In the genomic region with DNA sequence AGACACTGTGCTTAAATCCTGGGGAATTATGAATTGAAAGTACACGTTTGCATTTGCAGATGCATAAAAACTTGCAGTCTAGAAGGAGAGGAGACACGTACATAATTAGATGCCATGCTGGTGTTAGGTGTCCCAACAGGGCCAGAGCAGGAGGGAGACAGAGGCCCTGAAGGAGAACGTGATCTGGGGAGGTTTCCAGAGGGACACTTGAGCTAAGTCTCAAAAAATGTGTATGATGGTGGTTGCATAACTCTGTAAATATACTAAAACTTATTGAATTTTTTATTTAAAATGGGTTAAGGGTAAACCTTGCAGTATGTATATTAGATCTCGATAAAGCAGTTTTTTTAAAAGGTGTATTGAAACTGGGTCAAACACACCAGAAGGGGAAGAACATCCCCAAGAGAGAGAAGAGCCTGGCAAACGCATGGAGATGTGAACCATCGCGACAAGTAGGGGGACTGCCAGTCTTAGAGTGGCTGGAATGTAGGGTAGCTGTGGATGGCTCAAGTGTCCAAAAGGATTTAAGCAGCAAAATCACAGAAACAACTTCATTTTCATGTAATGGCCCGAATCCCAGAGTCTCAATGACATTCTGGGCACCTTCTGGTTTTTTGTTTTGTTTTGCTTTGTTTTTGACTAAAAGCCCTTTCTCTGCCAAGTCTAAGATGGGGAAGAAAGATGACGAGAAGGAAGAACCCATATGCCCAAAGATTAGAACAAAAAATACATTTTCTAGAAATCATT, we compare ENCODE assay signal across 12 cellular contexts. TPM values are rescaled to one million over a fixed set of nuclear protein-coding genes. Genes with fewer than 3 reads are reported as not detected.
DNase-seq lines count a peak whose midpoint lies in the region; ATAC-seq and TF ChIP-seq lines count a peak whose summit lies in the region.
"Had no signal": no experiment of that assay in that cellular context is flagged by ENCODE, and none has a peak within 500 bp of the region (broad histone marks: within the 10 kb centered on the region; RNA-seq: fewer than 3 reads in every experiment).

No MANE protein-coding gene starts in this region.

- no peak for DNase-seq in HCT116 (ENCODE audit: low read depth, low spot score)
- no peak for DNase-seq in mammary epithelial cell
- no peak for DNase-seq in lower lobe of right lung
- no peak for DNase-seq in thoracic aorta (ENCODE audit: low spot score)
- DNase-seq in activated CD4-positive, CD25-positive, alpha-beta regulatory T cell treated with anti-CD3 and anti-CD28 coated beads, Interleukin-2, amount 50 U/mL, for 72 hours, result no peak
- no peak for DNase-seq in SKM-1 (lab: John Stamatoyannopoulos, UW; ENCODE audit: unreplicated experiment)
- DNase-seq: activated T-cell treated with anti-CD3 and anti-CD28 coated beads for 4 hours, left colon, posterior cingulate gyrus had no signal

- H3K9me3 ChIP-seq in HCT116 (ENCODE audit: control insufficient read depth in 1 of 2, insufficient read depth in 1 of 2, low read depth in 1 of 2, low read length in 2 of 2), result no peaks in the 10 kb centered on the region
- H3K9me3 ChIP-seq in mammary epithelial cell (replicated peaks; ENCODE audit: insufficient read depth, low read length), result no peaks in the 10 kb centered on the region
- H3K9me3 ChIP-seq in lower lobe of right lung, result no peaks in the 10 kb centered on the region
- no peaks in the 10 kb centered on the region for H3K9me3 ChIP-seq in thoracic aorta
- H3K9me3 ChIP-seq: HAP-1 had no signal

- WGBS in mammary epithelial cell (ENCODE audit: low coverage, missing lambda C conversion rate), result 86% methylated on average over 9 of the region's 9 CpGs

- no peaks in the 10 kb centered on the region for H3K9me2 ChIP-seq in HCT116 (ENCODE audit: insufficient read depth)

- in situ Hi-C loops in mammary epithelial cell (cut with MboI; ENCODE audit: low sequenced_read_pairs in 2 of 2), result no loop called here

- intact Hi-C loops in HCT116 (cut with micrococcal nuclease), result no loop called here
- intact Hi-C loops in mammary epithelial cell (cut with micrococcal nuclease), result no loop called here
- intact Hi-C loops in lower lobe of right lung (cut with DNase I), result no loop called here

- H3K4me2 ChIP-seq in HCT116 (ENCODE audit: low read length) (peak overlapping the region; percentile 78), mammary epithelial cell (ENCODE audit: insufficient read depth, low read depth, low read length) (peak overlapping the region; percentile 78)

- CTCF ChIA-PET in HCT116 (lab: Charles Lee) (no interaction called here), mammary epithelial cell (lab: Charles Lee; ENCODE audit: low non-redundant PET) (no interaction called here)

- BruUV-seq in HCT116 (replicated peaks; lab: Mats Ljungman, UMichigan) (no TSS peak), mammary epithelial cell (replicated peaks; lab: Mats Ljungman, UMichigan) (no TSS peak)

- dilution Hi-C loops in mammary epithelial cell (cut with HindIII; ENCODE audit: low sequenced_read_pairs), result no loop called here

- no peak for TF ChIP-seq CTCF in HCT116 (IDR thresholded peaks at IDR 0.05 in 2 of 3, conservative IDR thresholded peaks at IDR 0.05 in 1 of 3; ENCODE audit: borderline replicate concordance in 1 of 3, insufficient read depth in 1 of 3, low read depth in 2 of 3, low read length in 2 of 3)
- TF ChIP-seq CTCF in mammary epithelial cell (conservative IDR thresholded peaks at IDR 0.05 in 1 of 2, IDR thresholded peaks at IDR 0.05 in 1 of 2; ENCODE audit: extremely low read depth in 1 of 2, insufficient read depth in 1 of 2, low read depth in 1 of 2, low read length in 2 of 2), result no peak
- no peak for TF ChIP-seq CTCF in lower lobe of right lung (IDR thresholded peaks at IDR 0.05)
- no peak for TF ChIP-seq CTCF in thoracic aorta (IDR thresholded peaks at IDR 0.05)

- H3K36me3 ChIP-seq in HCT116 (ENCODE audit: control insufficient read depth in 1 of 2, insufficient read depth in 2 of 2, low read length in 2 of 2) (peaks cover 0 to 3% of the 10 kb centered on the region in 2 experiments; a peak in 1 of 4 replicates), mammary epithelial cell (ENCODE audit: insufficient read depth, low read length) (peaks cover 16% of the 10 kb centered on the region), lower lobe of right lung (peaks cover 6% of the 10 kb centered on the region), thoracic aorta (no peaks in the 10 kb centered on the region)

- no peak for TF ChIP-seq POLR2A in HCT116 (IDR thresholded peaks at IDR 0.05; ENCODE audit: borderline replicate concordance, extremely low read depth, insufficient read depth, insufficient read length)

- H3K79me2 ChIP-seq in HCT116 (ENCODE audit: insufficient read depth, low read length), result peaks cover 3% of the 10 kb centered on the region; the same call in 1 of the 2 replicates
- H3K79me2 ChIP-seq in mammary epithelial cell (ENCODE audit: insufficient read depth, low read length), result peaks cover 79% of the 10 kb centered on the region

- POLR2A ChIA-PET in HCT116 (lab: Charles Lee), result no interaction called here

- no peaks in the 10 kb centered on the region for H3K27me3 ChIP-seq in HCT116 (ENCODE audit: insufficient read depth, low read length)
- H3K27me3 ChIP-seq in mammary epithelial cell (ENCODE audit: insufficient read depth, low read length), result no peaks in the 10 kb centered on the region
- H3K27me3 ChIP-seq in lower lobe of right lung (ENCODE audit: low read depth), result no peaks in the 10 kb centered on the region
- H3K27me3 ChIP-seq in thoracic aorta (replicated peaks; ENCODE audit: insufficient read depth), result no peaks in the 10 kb centered on the region

- TF ChIP-seq RAD21 in HCT116 (IDR thresholded peaks at IDR 0.05; ENCODE audit: low read depth), result no peak

- no peak overlapping the region for H2AFZ ChIP-seq in HCT116 (ENCODE audit: low read depth, low read length, poor library complexity, severe bottlenecking)
- no peak overlapping the region for H2AFZ ChIP-seq in mammary epithelial cell (ENCODE audit: low read depth, low read length)

- H4K20me1 ChIP-seq in HCT116 (ENCODE audit: insufficient read depth) (no peaks in the 10 kb centered on the region), mammary epithelial cell (ENCODE audit: insufficient read depth, low read length) (no peaks in the 10 kb centered on the region)

- no peak for ATAC-seq in HCT116
- no peak for ATAC-seq in lower lobe of right lung
- ATAC-seq in thoracic aorta (ENCODE audit: insufficient number of reproducible peaks, low FRiP score, low read depth), result no peak
- ATAC-seq in HG03439 (IDR thresholded peaks at IDR 0.05; ENCODE audit: unreplicated experiment), result no peak
- no peak for ATAC-seq in HG03045 (IDR thresholded peaks at IDR 0.05; ENCODE audit: unreplicated experiment)

- H3K4me3 ChIP-seq in HCT116 (replicated peaks in 1 of 2; ENCODE audit: low read depth in 1 of 2, low read length in 2 of 2), result 0 out of 4 replicates have a peak overlapping the region, but pooled peaks of 1 of the 2 experiments have one; percentile 25
- no peak overlapping the region for H3K4me3 ChIP-seq in mammary epithelial cell (replicated peaks in 1 of 3; ENCODE audit: insufficient read depth in 1 of 3, low read depth in 2 of 3, low read length in 3 of 3)
- no peak overlapping the region for H3K4me3 ChIP-seq in lower lobe of right lung
- no peak overlapping the region for H3K4me3 ChIP-seq in thoracic aorta
- H3K4me3 ChIP-seq: HAP-1 had no signal

- no peak overlapping the region for H3K27ac ChIP-seq in HCT116 (ENCODE audit: low read depth, low read length)
- peak overlapping the region; percentile 87 for H3K27ac ChIP-seq in mammary epithelial cell (ENCODE audit: insufficient read depth, low read depth, low read length)
- peak overlapping the region; percentile 69 for H3K27ac ChIP-seq in lower lobe of right lung
- H3K27ac ChIP-seq in thoracic aorta, result peak overlapping the region; percentile 88 to 91

- H3K4me1 ChIP-seq in HCT116 (ENCODE audit: control insufficient read depth in 1 of 2, insufficient read depth in 2 of 2, low read length in 2 of 2) (peaks cover 44 to 56% of the 10 kb centered on the region in 2 experiments), mammary epithelial cell (ENCODE audit: insufficient read depth, low read length) (peaks cover 75% of the 10 kb centered on the region), lower lobe of right lung (peaks cover 79% of the 10 kb centered on the region), thoracic aorta (ENCODE audit: control insufficient read depth in 1 of 2, low read depth in 2 of 2) (peaks cover 61 to 76% of the 10 kb centered on the region in 2 donors)

- RAD21 ChIA-PET in HCT116 (lab: Charles Lee; ENCODE audit: low non-redundant PET in 1 of 2, low total read pairs in 2 of 2, uncharacterized antibody in 2 of 2, unreplicated experiment in 2 of 2), result no interaction called here

- H3K9ac ChIP-seq in HCT116 (ENCODE audit: low read length), result peak overlapping the region; percentile 55
- peak overlapping the region; percentile 80 for H3K9ac ChIP-seq in mammary epithelial cell (ENCODE audit: insufficient read depth, low read length)

TF ChIP-seq in HCT116, 20 proteins besides CTCF, POLR2A, EP300 and RAD21:
- TF ChIP-seq ZFX (IDR thresholded peaks at IDR 0.05), result no peak
- no peak for TF ChIP-seq TCF7L2 (IDR thresholded peaks at IDR 0.05; ENCODE audit: borderline replicate concordance, extremely low read depth, insufficient read depth, insufficient read length)
- TF ChIP-seq SP1 (IDR thresholded peaks at IDR 0.05; ENCODE audit: low read depth), result no peak
TF ChIP-seq in HCT116: peak in this region for 0.

RNA-seq across cellular contexts. Expression of a gene that starts 15.3 kb away (rescaled TPM):
- total RNA-seq in HCT116 (2021; ENCODE audit: unreplicated experiment) (22.3 TPM), mammary epithelial cell (10 to 100 TPM; 65.8 to 82.2 TPM), lower lobe of right lung (37.5 TPM), thoracic aorta (10 to 100 TPM; 11.8 to 32.2 TPM)
- polyA plus RNA-seq in HCT116 (2012), result 21.5 and 22.3 TPM in 2 replicates
- polyA plus RNA-seq in mammary epithelial cell, result 63.3 TPM
- polyA minus RNA-seq in mammary epithelial cell, result 40.0 TPM
